Comparison of ENCODE assay signal across 10 cellular contexts in the genomic region with DNA sequence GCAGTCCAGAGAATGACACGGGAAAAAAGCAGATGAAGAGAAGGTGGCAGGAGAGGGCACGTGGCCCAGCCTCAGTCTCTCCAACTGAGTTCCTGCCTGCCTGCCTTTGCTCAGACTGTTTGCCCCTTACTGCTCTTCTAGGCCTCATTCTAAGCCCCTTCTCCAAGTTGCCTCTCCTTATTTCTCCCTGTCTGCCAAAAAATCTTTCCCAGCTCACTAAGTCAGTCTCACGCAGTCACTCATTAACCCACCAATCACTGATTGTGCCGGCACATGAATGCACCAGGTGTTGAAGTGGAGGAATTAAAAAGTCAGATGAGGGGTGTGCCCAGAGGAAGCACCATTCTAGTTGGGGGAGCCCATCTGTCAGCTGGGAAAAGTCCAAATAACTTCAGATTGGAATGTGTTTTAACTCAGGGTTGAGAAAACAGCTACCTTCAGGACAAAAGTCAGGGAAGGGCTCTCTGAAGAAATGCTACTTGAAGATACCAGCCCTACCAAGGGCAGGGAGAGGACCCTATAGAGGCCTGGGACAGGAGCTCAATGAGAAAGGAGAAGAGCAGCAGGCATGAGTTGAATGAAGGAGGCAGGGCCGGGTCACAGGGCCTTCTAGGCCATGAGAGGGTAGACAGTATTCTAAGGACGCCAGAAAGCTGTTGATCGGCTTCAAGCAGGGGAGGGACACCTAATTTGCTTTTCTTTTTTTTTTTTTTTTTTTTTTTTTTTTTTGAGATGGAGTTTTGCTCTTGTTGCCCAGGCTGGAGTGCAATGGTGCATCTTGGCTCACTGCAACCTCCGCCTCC. TPM values are rescaled to one million over a fixed set of nuclear protein-coding genes. Genes with fewer than 3 reads are reported as not detected.
DNase-seq lines count a peak whose midpoint lies in the region; ATAC-seq and TF ChIP-seq lines count a peak whose summit lies in the region.
"Had no signal": no experiment of that assay in that cellular context is flagged by ENCODE, and none has a peak within 500 bp of the region (broad histone marks: within the 10 kb centered on the region; RNA-seq: fewer than 3 reads in every experiment).

No MANE protein-coding gene starts in this region.

- 84% methylated on average over 7 of the region's 8 CpGs for WGBS in hepatocyte (ENCODE audit: low lambda C conversion rate, missing lambda C conversion rate)

- H3K9me3 Mint-ChIP-seq in activated CD8-positive, alpha-beta memory T cell treated with anti-CD3 and anti-CD28 coated beads, Interleukin-2, amount 10 ng/mL, durations not matched to agents 7 days and 5 days (ENCODE audit: low read depth) = no peaks in the 10 kb centered on the region
- no peaks in the 10 kb centered on the region for H3K9me3 Mint-ChIP-seq in stimulated activated memory B cell treated with anti-CD40 and anti-IgM and Interleukin-4, amounts not matched to agents 10 μg/mL and 1 μg/mL and 100 μg/mL, for 72 hours

- H3K9me2 ChIP-seq in hepatocyte (replicated peaks; ENCODE audit: insufficient read depth) = no peaks in the 10 kb centered on the region

- peak overlapping the region; percentile 73 for H3K4me3 Mint-ChIP-seq in activated CD8-positive, alpha-beta memory T cell treated with anti-CD3 and anti-CD28 coated beads, Interleukin-2, amount 10 ng/mL, durations not matched to agents 7 days and 5 days
- no peak overlapping the region for H3K4me3 Mint-ChIP-seq in stimulated activated memory B cell treated with anti-CD40 and anti-IgM and Interleukin-4, amounts not matched to agents 10 μg/mL and 1 μg/mL and 100 μg/mL, for 72 hours

- H3K79me2 ChIP-seq in hepatocyte = no peaks in the 10 kb centered on the region

- peak overlapping the region; percentile 99 for H3K27ac Mint-ChIP-seq in activated CD8-positive, alpha-beta memory T cell treated with anti-CD3 and anti-CD28 coated beads, Interleukin-2, amount 10 ng/mL, durations not matched to agents 7 days and 5 days
- H3K27ac Mint-ChIP-seq in stimulated activated memory B cell treated with anti-CD40 and anti-IgM and Interleukin-4, amounts not matched to agents 10 μg/mL and 1 μg/mL and 100 μg/mL, for 72 hours = peak overlapping the region; percentile 98

- peaks cover 97% of the 10 kb centered on the region for H3K4me1 Mint-ChIP-seq in activated CD8-positive, alpha-beta memory T cell treated with anti-CD3 and anti-CD28 coated beads, Interleukin-2, amount 10 ng/mL, durations not matched to agents 7 days and 5 days
- peaks cover 77% of the 10 kb centered on the region for H3K4me1 Mint-ChIP-seq in stimulated activated memory B cell treated with anti-CD40 and anti-IgM and Interleukin-4, amounts not matched to agents 10 μg/mL and 1 μg/mL and 100 μg/mL, for 72 hours

- H4K20me1 ChIP-seq in hepatocyte (ENCODE audit: insufficient read depth, poor library complexity, severe bottlenecking) = no peaks in the 10 kb centered on the region

- no peaks in the 10 kb centered on the region for H3K27me3 ChIP-seq in hepatocyte

- no peak overlapping the region for H3K4me3 ChIP-seq in hepatocyte

- H3K4me1 ChIP-seq in hepatocyte (ENCODE audit: insufficient read depth) = peaks cover 37% of the 10 kb centered on the region

- no peak for ATAC-seq in activated CD8-positive, alpha-beta memory T cell treated with anti-CD3 and anti-CD28 coated beads, Interleukin-2, amount 10 ng/mL, durations not matched to agents 7 days and 5 days
- ATAC-seq in stimulated activated memory B cell treated with anti-CD40 and anti-IgM and Interleukin-4, amounts not matched to agents 10 μg/mL and 1 μg/mL and 100 μg/mL, for 72 hours = no peak
- no peak for ATAC-seq in GM18505 (IDR thresholded peaks at IDR 0.05; ENCODE audit: unreplicated experiment)

- no peak overlapping the region for H2AFZ ChIP-seq in hepatocyte

- CTCF ChIA-PET in activated CD8-positive, alpha-beta memory T cell treated with anti-CD3 and anti-CD28 coated beads, Interleukin-2, amount 10 ng/mL, durations not matched to agents 7 days and 5 days (lab: Charles Lee) = interaction anchor here (0.6 to 18.6 kb wide), 7 partner anchors 8 to 343 kb away, joined by 3 to 642 read pairs (median 5); no protein-coding TSS in a partner anchor

- H3K36me3 ChIP-seq in hepatocyte (replicated peaks; ENCODE audit: insufficient read depth, low read depth) = no peaks in the 10 kb centered on the region

- peak overlapping the region; percentile 56 for H3K27ac ChIP-seq in hepatocyte

- no peaks in the 10 kb centered on the region for H3K27me3 Mint-ChIP-seq in activated CD8-positive, alpha-beta memory T cell treated with anti-CD3 and anti-CD28 coated beads, Interleukin-2, amount 10 ng/mL, durations not matched to agents 7 days and 5 days
- no peaks in the 10 kb centered on the region for H3K27me3 Mint-ChIP-seq in stimulated activated memory B cell treated with anti-CD40 and anti-IgM and Interleukin-4, amounts not matched to agents 10 μg/mL and 1 μg/mL and 100 μg/mL, for 72 hours

- DNase-seq in activated effector memory CD4-positive, alpha-beta T cell treated with anti-CD3 and anti-CD28 coated beads, Interleukin-2, amount 50 U/mL, for 16 hours = peak; percentile 65
- no peak for DNase-seq in activated effector memory CD4-positive, alpha-beta T cell treated with Interleukin-2 at 50 U/mL for 16 hours
- peak; percentile 47 for DNase-seq in activated CD8-positive, alpha-beta memory T cell treated with anti-CD3 and anti-CD28 coated beads, Interleukin-2, amount 10 ng/mL, durations not matched to agents 7 days and 5 days
- no peak for DNase-seq in hepatocyte (ENCODE audit: low spot score)
- DNase-seq in NCI-H2107 treated with DMSO at 0.1 percent for 48 hours (lab: John Stamatoyannopoulos, UW; ENCODE audit: unreplicated experiment) = no peak
- DNase-seq in NCI-H1436 (lab: John Stamatoyannopoulos, UW) = no peak
- DNase-seq: ACHN, midbrain had no signal

- no peak for TF ChIP-seq POLR2A in GM18505 (IDR thresholded peaks at IDR 0.05; ENCODE audit: borderline replicate concordance, extremely low read depth, insufficient read depth, insufficient read length)

- H3K4me2 ChIP-seq in hepatocyte = no peak overlapping the region

- H3K36me3 Mint-ChIP-seq in activated CD8-positive, alpha-beta memory T cell treated with anti-CD3 and anti-CD28 coated beads, Interleukin-2, amount 10 ng/mL, durations not matched to agents 7 days and 5 days = peaks cover 93% of the 10 kb centered on the region
- peaks cover 39% of the 10 kb centered on the region for H3K36me3 Mint-ChIP-seq in stimulated activated memory B cell treated with anti-CD40 and anti-IgM and Interleukin-4, amounts not matched to agents 10 μg/mL and 1 μg/mL and 100 μg/mL, for 72 hours

- TF ChIP-seq CTCF in hepatocyte (IDR thresholded peaks at IDR 0.05; ENCODE audit: poor library complexity) = no peak

- no peaks in the 10 kb centered on the region for H3K9me3 ChIP-seq in hepatocyte (ENCODE audit: low read depth)

RNA-seq across cellular contexts. Expression of a gene that starts 40.9 kb away (rescaled TPM):
- 100 to 1,000 TPM; 115 to 185 TPM for total RNA-seq in activated CD8-positive, alpha-beta memory T cell treated with anti-CD3 and anti-CD28 coated beads, Interleukin-2, amount 10 ng/mL, durations not matched to agents 7 days and 5 days
- total RNA-seq in hepatocyte = 327 and 358 TPM in 2 replicates
- polyA plus RNA-seq in hepatocyte = 441 and 463 TPM in 2 replicates

RNA-seq across cellular contexts. Expression of a gene that starts 50.0 kb away (rescaled TPM):
- 10 to 100 TPM; 11.8 to 13.8 TPM for total RNA-seq in activated CD8-positive, alpha-beta memory T cell treated with anti-CD3 and anti-CD28 coated beads, Interleukin-2, amount 10 ng/mL, durations not matched to agents 7 days and 5 days
- 30.7 and 33.9 TPM in 2 replicates for total RNA-seq in hepatocyte
- 43.3 and 49.8 TPM in 2 replicates for polyA plus RNA-seq in hepatocyte

Comparison
In these comparisons a context has a peak if more than half of its experiments do, and no peak if none do; other contexts are left out.
1. DNase-seq: peak in activated effector memory CD4-positive, alpha-beta T cell treated with anti-CD3 and anti-CD28 coated beads, Interleukin-2, amount 50 U/mL, for 16 hours (single experiment) and activated CD8-positive, alpha-beta memory T cell treated with anti-CD3 and anti-CD28 coated beads, Interleukin-2, amount 10 ng/mL, durations not matched to agents 7 days and 5 days (single experiment); none in activated effector memory CD4-positive, alpha-beta T cell treated with Interleukin-2 at 50 U/mL for 16 hours (single experiment), hepatocyte (single experiment), NCI-H2107 treated with DMSO at 0.1 percent for 48 hours (single experiment) and NCI-H1436 (single experiment).